Comparison of ENCODE assay signal across 9 cellular contexts in genomic region chr12:13100610-13100881, GRCh38. TPM values are rescaled to one million over a fixed set of nuclear protein-coding genes. Genes with fewer than 3 reads are reported as not detected.
DNase-seq lines count a peak whose midpoint lies in the region; ATAC-seq and TF ChIP-seq lines count a peak whose summit lies in the region.
"Had no signal": no experiment of that assay in that cellular context is flagged by ENCODE, and none has a peak within 500 bp of the region (broad histone marks: within the 10 kb centered on the region; RNA-seq: fewer than 3 reads in every experiment).

No MANE protein-coding gene starts in this region.

- no peaks in the 10 kb centered on the region for H3K27me3 Mint-ChIP-seq in natural killer cell treated with Interleukin-12 subunit alpha and Interleukin-12 subunit beta and Interleukin-15 and Interleukin-18, amount 100 ng/mL, for 72 hours

- peak overlapping the region; percentile 81 for H3K4me3 Mint-ChIP-seq in natural killer cell treated with Interleukin-12 subunit alpha and Interleukin-12 subunit beta and Interleukin-15 and Interleukin-18, amount 100 ng/mL, for 72 hours

- no peaks in the 10 kb centered on the region for H3K9me3 ChIP-seq in BE2C

- peak overlapping the region; percentile 90 for H3K4me2 ChIP-seq in KMS-11

- DNase-seq in BE2C (no peak), coronary artery (ENCODE audit: low spot score) (no peak), activated gamma-delta T cell treated with Interleukin-2 at 50 U/mL for 16 hours (no peak)
- DNase-seq in natural killer cell treated with Interleukin-12 subunit alpha and Interleukin-12 subunit beta and Interleukin-15 and Interleukin-18, amount 100 ng/mL, for 72 hours (ENCODE audit: low spot score) = no peak

- peak overlapping the region; percentile 81; the same call in 1 of the 2 replicates for H2AFZ ChIP-seq in KMS-11 (ENCODE audit: low read depth)

- H4K20me1 ChIP-seq in KMS-11 (ENCODE audit: insufficient read depth) = no peaks in the 10 kb centered on the region

- H3K36me3 ChIP-seq in BE2C (no peaks in the 10 kb centered on the region), KMS-11 (ENCODE audit: insufficient read depth) (no peaks in the 10 kb centered on the region)

- ATAC-seq in natural killer cell treated with Interleukin-12 subunit alpha and Interleukin-12 subunit beta and Interleukin-15 and Interleukin-18, amount 100 ng/mL, for 72 hours = no peak
- ATAC-seq in GM21737 (IDR thresholded peaks at IDR 0.05; ENCODE audit: unreplicated experiment) (no peak), GM18868 (IDR thresholded peaks at IDR 0.05; ENCODE audit: unreplicated experiment) (no peak), GM18867 (IDR thresholded peaks at IDR 0.05; ENCODE audit: unreplicated experiment) (no peak)

- H3K9ac ChIP-seq in KMS-11 = peak overlapping the region; percentile 94

- H3K27ac ChIP-seq in KMS-11 = peak overlapping the region; percentile 68
- peak overlapping the region; percentile 90 to 97 for H3K27ac ChIP-seq in coronary artery

- peak overlapping the region; percentile 66 for H3K4me3 ChIP-seq in BE2C (ENCODE audit: low read depth, low read length)
- no peak overlapping the region for H3K4me3 ChIP-seq in KMS-11 (IDR thresholded peaks at IDR 0.05; ENCODE audit: insufficient read depth, low read depth, low read length)
- H3K4me3 ChIP-seq in coronary artery = peak overlapping the region; percentile 78

- no peak for TF ChIP-seq CTCF in BE2C (IDR thresholded peaks at IDR 0.05; ENCODE audit: low read depth, low read length)
- TF ChIP-seq CTCF in KMS-11 (conservative IDR thresholded peaks at IDR 0.05; ENCODE audit: low read depth, low read length) = no peak
- TF ChIP-seq CTCF in coronary artery (IDR thresholded peaks at IDR 0.05) = no peak

- H3K27me3 ChIP-seq in BE2C = no peaks in the 10 kb centered on the region
- no peaks in the 10 kb centered on the region for H3K27me3 ChIP-seq in KMS-11 (ENCODE audit: insufficient read depth, low read depth)

- H3K4me1 Mint-ChIP-seq in natural killer cell treated with Interleukin-12 subunit alpha and Interleukin-12 subunit beta and Interleukin-15 and Interleukin-18, amount 100 ng/mL, for 72 hours (ENCODE audit: low read depth in 2 of 2) = peaks cover 28 to 33% of the 10 kb centered on the region in 2 donors

- no peaks in the 10 kb centered on the region for H3K79me2 ChIP-seq in KMS-11 (ENCODE audit: insufficient read depth, low read depth)

- H3K4me1 ChIP-seq in BE2C = peaks cover 8% of the 10 kb centered on the region
- peaks cover 33% of the 10 kb centered on the region for H3K4me1 ChIP-seq in KMS-11 (ENCODE audit: low read depth, poor library complexity, severe bottlenecking)

- no peaks in the 10 kb centered on the region for H3K9me3 Mint-ChIP-seq in natural killer cell treated with Interleukin-12 subunit alpha and Interleukin-12 subunit beta and Interleukin-15 and Interleukin-18, amount 100 ng/mL, for 72 hours

- peak overlapping the region; percentile 73 to 89 for H3K27ac Mint-ChIP-seq in natural killer cell treated with Interleukin-12 subunit alpha and Interleukin-12 subunit beta and Interleukin-15 and Interleukin-18, amount 100 ng/mL, for 72 hours

- no peaks in the 10 kb centered on the region for H3K36me3 Mint-ChIP-seq in natural killer cell treated with Interleukin-12 subunit alpha and Interleukin-12 subunit beta and Interleukin-15 and Interleukin-18, amount 100 ng/mL, for 72 hours

RNA-seq across cellular contexts. Expression of gene GSG1, which starts 2.9 kb away (rescaled TPM):
- not detected for polyA plus RNA-seq in BE2C (2012; ENCODE audit: insufficient read depth, insufficient read length, low read depth)
- not detected for total RNA-seq in natural killer cell treated with Interleukin-12 subunit alpha and Interleukin-12 subunit beta and Interleukin-15 and Interleukin-18, amount 100 ng/mL, for 72 hours
- total RNA-seq: activated CD8-positive, alpha-beta memory T cell treated with anti-CD3 and anti-CD28 coated beads for 36 hours had no signal

RNA-seq across cellular contexts. Expression of gene FAM234B, which starts 56.4 kb away (rescaled TPM):
- 4.2 TPM for polyA plus RNA-seq in BE2C (2012; ENCODE audit: insufficient read depth, insufficient read length, low read depth)
- total RNA-seq in natural killer cell treated with Interleukin-12 subunit alpha and Interleukin-12 subunit beta and Interleukin-15 and Interleukin-18, amount 100 ng/mL, for 72 hours = 10 to 100 TPM in 1 of 2 donors, 1 to 10 TPM in 1; 7.2 to 10.1 TPM
